ENCODE assay signal across 1 cellular context in the genomic region with DNA sequence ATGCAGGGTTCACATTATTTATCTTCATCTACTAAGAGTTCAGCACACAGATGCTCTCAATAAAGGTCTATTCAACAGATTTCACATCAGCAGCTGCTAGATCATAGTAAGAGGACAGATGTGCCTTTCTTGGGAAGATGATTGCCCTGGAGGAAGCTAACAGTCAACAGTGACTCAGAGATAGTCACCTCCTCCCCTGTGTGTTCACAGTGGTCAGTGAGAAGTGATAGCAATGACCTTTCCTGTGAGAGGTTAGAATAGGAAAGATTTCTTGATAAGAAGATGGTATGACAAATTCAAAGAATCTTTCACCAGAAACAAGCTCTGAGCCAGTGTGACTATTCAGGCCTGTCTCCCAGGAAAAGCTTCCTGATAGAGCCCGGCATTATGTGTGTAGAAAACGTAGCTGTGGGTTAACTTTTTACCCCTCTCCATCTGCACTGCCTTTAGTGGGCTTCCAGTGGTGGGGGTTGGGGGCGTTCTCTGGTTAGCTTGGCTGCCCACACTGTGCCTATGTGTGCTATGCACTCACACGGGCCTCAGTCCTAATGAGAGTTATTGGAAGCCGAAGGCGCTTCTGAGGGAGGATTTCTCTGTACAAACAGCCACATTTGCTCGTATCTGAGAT.
TF ChIP-seq lines count a peak whose summit lies in the region.

No MANE protein-coding gene starts in this region.

TF ChIP-seq in HepG2, 621 proteins besides CTCF, POLR2A, EP300 and RAD21 (continued from another document and continues in another):
- TF ChIP-seq, protein P1, sequence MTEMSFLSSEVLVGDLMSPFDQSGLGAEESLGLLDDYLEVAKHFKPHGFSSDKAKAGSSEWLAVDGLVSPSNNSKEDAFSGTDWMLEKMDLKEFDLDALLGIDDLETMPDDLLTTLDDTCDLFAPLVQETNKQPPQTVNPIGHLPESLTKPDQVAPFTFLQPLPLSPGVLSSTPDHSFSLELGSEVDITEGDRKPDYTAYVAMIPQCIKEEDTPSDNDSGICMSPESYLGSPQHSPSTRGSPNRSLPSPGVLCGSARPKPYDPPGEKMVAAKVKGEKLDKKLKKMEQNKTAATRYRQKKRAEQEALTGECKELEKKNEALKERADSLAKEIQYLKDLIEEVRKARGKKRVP (CRISPR knock-in tag; IDR thresholded peaks at IDR 0.05), result peak in 1 of 2 experiments; percentile 60; a peak in 1 of 4 replicates
- no peak for TF ChIP-seq ZNF407 (CRISPR knock-in tag; IDR thresholded peaks at IDR 0.05; ENCODE audit: not compliant biosample characterization)
- TF ChIP-seq DBP (CRISPR knock-in tag; IDR thresholded peaks at IDR 0.05; ENCODE audit: not compliant biosample characterization), result no peak
- TF ChIP-seq NFIC (IDR thresholded peaks at IDR 0.05; ENCODE audit: low read length), result peak; percentile 69
- no peak for TF ChIP-seq CEBPZ (IDR thresholded peaks at IDR 0.05; ENCODE audit: low read length)
- peak; percentile 61; the same call in 1 of the 2 replicates for TF ChIP-seq SIX4 (CRISPR knock-in tag; IDR thresholded peaks at IDR 0.05)
- peak; percentile 99 for TF ChIP-seq FOSL2 (CRISPR knock-in tag; IDR thresholded peaks at IDR 0.05)
- no peak for TF ChIP-seq IKZF5 (CRISPR knock-in tag; IDR thresholded peaks at IDR 0.05)
- no peak for TF ChIP-seq AHR (CRISPR knock-in tag; IDR thresholded peaks at IDR 0.05)
- TF ChIP-seq ZBTB25 (CRISPR knock-in tag; IDR thresholded peaks at IDR 0.05), result no peak
- TF ChIP-seq POGZ (CRISPR knock-in tag; IDR thresholded peaks at IDR 0.05), result no peak
- no peak for TF ChIP-seq PHF20 (CRISPR knock-in tag; IDR thresholded peaks at IDR 0.05)
- no peak for TF ChIP-seq ZBTB14 (CRISPR knock-in tag; IDR thresholded peaks at IDR 0.05)
- no peak for TF ChIP-seq KDM5B (CRISPR knock-in tag; IDR thresholded peaks at IDR 0.05; ENCODE audit: borderline replicate concordance)
- TF ChIP-seq KDM1A (CRISPR knock-in tag; IDR thresholded peaks at IDR 0.05), result no peak; the same call in 1 of the 2 replicates
- TF ChIP-seq CHD4 (IDR thresholded peaks at IDR 0.05; ENCODE audit: borderline replicate concordance, low read length), result no peak
- no peak for TF ChIP-seq SOX6 (IDR thresholded peaks at IDR 0.05)
- TF ChIP-seq SOX6 (CRISPR knock-in tag; IDR thresholded peaks at IDR 0.05), result no peak
- TF ChIP-seq PRMT3 (CRISPR knock-in tag; IDR thresholded peaks at IDR 0.05; ENCODE audit: borderline replicate concordance, low read depth), result no peak
- TF ChIP-seq ZNF850 (CRISPR knock-in tag; conservative IDR thresholded peaks at IDR 0.05), result no peak
- no peak for TF ChIP-seq ZNF816 (CRISPR knock-in tag; IDR thresholded peaks at IDR 0.05; ENCODE audit: borderline replicate concordance)
- TF ChIP-seq PITX1 (CRISPR knock-in tag; IDR thresholded peaks at IDR 0.05), result no peak
- TF ChIP-seq ATF5 (CRISPR knock-in tag; IDR thresholded peaks at IDR 0.05; ENCODE audit: low read depth), result no peak
- peak; percentile 21; the same call in 1 of the 2 replicates for TF ChIP-seq THAP11 (CRISPR knock-in tag; IDR thresholded peaks at IDR 0.05)
- TF ChIP-seq ZNF496 (CRISPR knock-in tag; IDR thresholded peaks at IDR 0.05; ENCODE audit: insufficient replicate concordance), result no peak
- no peak for TF ChIP-seq MED8 (CRISPR knock-in tag; IDR thresholded peaks at IDR 0.05; ENCODE audit: insufficient replicate concordance)
- TF ChIP-seq NFYB (CRISPR knock-in tag; IDR thresholded peaks at IDR 0.05), result 0 out of 2 replicates have a peak, but pooled peaks have one; percentile 9
- TF ChIP-seq JUNB (CRISPR knock-in tag; IDR thresholded peaks at IDR 0.05; ENCODE audit: borderline replicate concordance), result peak; percentile 82; the same call in 1 of the 2 replicates
- TF ChIP-seq ZNF441 (CRISPR knock-in tag; IDR thresholded peaks at IDR 0.05; ENCODE audit: borderline replicate concordance), result no peak
- no peak for TF ChIP-seq ZSCAN22 (CRISPR knock-in tag; IDR thresholded peaks at IDR 0.05)
- TF ChIP-seq, protein P2, sequence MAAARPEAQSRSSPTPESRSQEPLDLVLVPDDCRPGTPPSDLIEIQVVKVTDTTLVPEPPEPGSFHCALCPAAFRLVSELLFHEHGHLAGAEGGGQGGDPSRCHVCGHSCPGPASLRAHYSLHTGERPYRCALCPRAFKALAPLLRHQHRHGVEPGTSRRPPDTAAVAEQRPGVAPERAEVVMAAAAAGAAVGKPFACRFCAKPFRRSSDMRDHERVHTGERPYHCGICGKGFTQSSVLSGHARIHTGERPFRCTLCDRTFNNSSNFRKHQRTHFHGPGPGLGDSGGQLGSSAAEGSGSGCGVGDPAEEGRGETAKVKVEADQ (CRISPR knock-in tag; IDR thresholded peaks at IDR 0.05; ENCODE audit: borderline replicate concordance), result no peak
- no peak for TF ChIP-seq PCBP2 (optimal IDR thresholded peaks at IDR 0.05; ENCODE audit: low read depth, low read length, poor library complexity, severe bottlenecking)
- TF ChIP-seq, protein P3, sequence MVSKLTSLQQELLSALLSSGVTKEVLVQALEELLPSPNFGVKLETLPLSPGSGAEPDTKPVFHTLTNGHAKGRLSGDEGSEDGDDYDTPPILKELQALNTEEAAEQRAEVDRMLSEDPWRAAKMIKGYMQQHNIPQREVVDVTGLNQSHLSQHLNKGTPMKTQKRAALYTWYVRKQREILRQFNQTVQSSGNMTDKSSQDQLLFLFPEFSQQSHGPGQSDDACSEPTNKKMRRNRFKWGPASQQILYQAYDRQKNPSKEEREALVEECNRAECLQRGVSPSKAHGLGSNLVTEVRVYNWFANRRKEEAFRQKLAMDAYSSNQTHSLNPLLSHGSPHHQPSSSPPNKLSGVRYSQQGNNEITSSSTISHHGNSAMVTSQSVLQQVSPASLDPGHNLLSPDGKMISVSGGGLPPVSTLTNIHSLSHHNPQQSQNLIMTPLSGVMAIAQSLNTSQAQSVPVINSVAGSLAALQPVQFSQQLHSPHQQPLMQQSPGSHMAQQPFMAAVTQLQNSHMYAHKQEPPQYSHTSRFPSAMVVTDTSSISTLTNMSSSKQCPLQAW (CRISPR knock-in tag; IDR thresholded peaks at IDR 0.05), result no peak
